ENCODE assay signal across 20 cellular contexts in genomic region chr2:47187124-47187523, GRCh38. TPM values are rescaled to one million over a fixed set of nuclear protein-coding genes. Genes with fewer than 3 reads are reported as not detected.
A peak's percentile ranks its signal among the peaks of the same experiment; 100 is the strongest.
DNase-seq lines count a peak whose midpoint lies in the region; FAIRE-seq and TF ChIP-seq lines count a peak whose summit lies in the region.
"Had no signal": no experiment of that assay in that cellular context is flagged by ENCODE, and none has a peak within 500 bp of the region (broad histone marks: within the 10 kb centered on the region; RNA-seq: fewer than 3 reads in every experiment).

No MANE protein-coding gene starts in this region.

- no peak overlapping the region for H3K27ac Mint-ChIP-seq in CD4-positive, alpha-beta memory T cell

- H3K27me3 ChIP-seq in smooth muscle cell (ENCODE audit: low read depth), result no peaks in the 10 kb centered on the region
- no peaks in the 10 kb centered on the region for H3K27me3 ChIP-seq in CD4-positive, alpha-beta memory T cell (ENCODE audit: insufficient read depth, low read length)
- H3K27me3 ChIP-seq: BLaER1, MG63 had no signal

- H3K9ac ChIP-seq in SK-N-MC (ENCODE audit: insufficient read length) (peak overlapping the region; percentile 19), smooth muscle cell (ENCODE audit: low read depth) (no peak overlapping the region)
- H3K9ac ChIP-seq: BLaER1 had no signal

- peak overlapping the region; percentile 16 for H3K4me2 ChIP-seq in smooth muscle cell
- H3K4me2 ChIP-seq: BLaER1 had no signal

- no peaks in the 10 kb centered on the region for H3K4me1 Mint-ChIP-seq in CD4-positive, alpha-beta memory T cell
- H3K4me1 Mint-ChIP-seq: CD8-positive, alpha-beta memory T cell had no signal

- FAIRE-seq in D721Med (lab: Jason Lieb, UNC), result no peak
- FAIRE-seq: HepG2 had no signal

- no peaks in the 10 kb centered on the region for H4K20me1 ChIP-seq in smooth muscle cell (ENCODE audit: low read depth)
- H4K20me1 ChIP-seq: BLaER1 had no signal

- H3K36me3 Mint-ChIP-seq in CD4-positive, alpha-beta memory T cell, result no peaks in the 10 kb centered on the region

- H3K27me3 Mint-ChIP-seq in CD4-positive, alpha-beta memory T cell, result peaks cover 3 to 6% of the 10 kb centered on the region in 2 donors

- H3K36me3 ChIP-seq in SK-N-MC (ENCODE audit: insufficient read depth, low read length) (no peaks in the 10 kb centered on the region), smooth muscle cell (ENCODE audit: low read depth) (no peaks in the 10 kb centered on the region)
- no peaks in the 10 kb centered on the region for H3K36me3 ChIP-seq in CD4-positive, alpha-beta memory T cell (ENCODE audit: insufficient read depth, low read length)
- H3K36me3 ChIP-seq: BLaER1, MG63 had no signal

- TF ChIP-seq CTCF in smooth muscle cell (IDR thresholded peaks at IDR 0.05; ENCODE audit: borderline replicate concordance, insufficient read depth, poor library complexity, severe bottlenecking), result no peak
- no peak for TF ChIP-seq CTCF in D721Med (IDR thresholded peaks at IDR 0.05; ENCODE audit: insufficient read depth, missing control alignments)

- peaks cover 37% of the 10 kb centered on the region for H3K4me1 ChIP-seq in smooth muscle cell (ENCODE audit: low read depth)
- no peaks in the 10 kb centered on the region for H3K4me1 ChIP-seq in CD4-positive, alpha-beta memory T cell (ENCODE audit: insufficient read depth, low read length)
- H3K4me1 ChIP-seq: BLaER1 had no signal

- H3K79me2 ChIP-seq in smooth muscle cell (ENCODE audit: low read depth), result no peaks in the 10 kb centered on the region

- POLR2A ChIA-PET in CD4-positive, alpha-beta memory T cell (lab: Charles Lee; ENCODE audit: partially characterized antibody), result no interaction called here

- H3K4me3 ChIP-seq in SK-N-MC (no peak overlapping the region), smooth muscle cell (no peak overlapping the region)
- H3K4me3 ChIP-seq in CD4-positive, alpha-beta memory T cell (ENCODE audit: low read length in 2 of 2), result no peak overlapping the region
- H3K4me3 ChIP-seq: BLaER1, MG63 had no signal

- CTCF ChIA-PET in CD4-positive, alpha-beta memory T cell (lab: Charles Lee; ENCODE audit: partially characterized antibody), result no interaction called here

- H3K27ac ChIP-seq in SK-N-MC, result no peak overlapping the region
- no peak overlapping the region for H3K27ac ChIP-seq in smooth muscle cell (ENCODE audit: low read depth)
- no peak overlapping the region for H3K27ac ChIP-seq in CD4-positive, alpha-beta memory T cell (ENCODE audit: low read depth, low read length)
- H3K27ac ChIP-seq: 22Rv1, BLaER1 had no signal

- no peaks in the 10 kb centered on the region for H3K9me3 ChIP-seq in SK-N-MC (ENCODE audit: low read depth, low read length)
- H3K9me3 ChIP-seq in smooth muscle cell (replicated peaks; ENCODE audit: low read depth), result no peaks in the 10 kb centered on the region
- no peaks in the 10 kb centered on the region for H3K9me3 ChIP-seq in CD4-positive, alpha-beta memory T cell (ENCODE audit: control insufficient read depth in 1 of 2, low read length in 2 of 2)
- H3K9me3 ChIP-seq: BLaER1, MG63 had no signal

- 50% methylated on average over 4 of the region's 4 CpGs for WGBS in smooth muscle cell (ENCODE audit: low lambda C conversion rate)

- H3K4me3 Mint-ChIP-seq in CD4-positive, alpha-beta memory T cell, result no peak overlapping the region
- H3K4me3 Mint-ChIP-seq: CD8-positive, alpha-beta memory T cell; H9 had no signal

- intact Hi-C loops in CD4-positive, alpha-beta memory T cell (cut with micrococcal nuclease), result no loop called here

- peak; percentile 13 for DNase-seq in NCI-H2227 (lab: John Stamatoyannopoulos, UW; ENCODE audit: unreplicated experiment)
- DNase-seq in NCI-H2227 treated with DMSO at 0.1 percent for 48 hours (lab: John Stamatoyannopoulos, UW), result no peak
- no peak for DNase-seq in SK-N-MC (ENCODE audit: low read depth, low spot score)
- peak; percentile 42 for DNase-seq in islet precursor cell
- no peak for DNase-seq in smooth muscle cell (lab: John Stamatoyannopoulos, UW; ENCODE audit: unreplicated experiment)
- DNase-seq in LoVo (ENCODE audit: low spot score), result no peak
- DNase-seq in D721Med (ENCODE audit: insufficient read length, low spot score), result no peak
- DNase-seq in CD4-positive, alpha-beta memory T cell, result no peak
- DNase-seq: CD8-positive, alpha-beta memory T cell; DMS79 treated with DMSO at 0.1 percent for 48 hours; H9; MG63; NCI-H1092; NCI-H1436 treated with DMSO at 0.1 percent for 48 hours; NCI-H2029; NCI-H446; Right ventricle myocardium superior had no signal

- H2AFZ ChIP-seq in smooth muscle cell (ENCODE audit: low read depth), result no peak overlapping the region

- H3F3A ChIP-seq in smooth muscle cell (ENCODE audit: low read depth), result peaks cover 12% of the 10 kb centered on the region

- H3K9me3 Mint-ChIP-seq in CD4-positive, alpha-beta memory T cell, result no peaks in the 10 kb centered on the region
- H3K9me3 Mint-ChIP-seq: CD8-positive, alpha-beta memory T cell; H9 had no signal

RNA-seq across cellular contexts. Expression of gene CALM2, which starts 10.8 kb away (rescaled TPM):
- 937 and 981 TPM in 2 replicates for total RNA-seq in smooth muscle cell
- polyA plus RNA-seq in smooth muscle cell, result 930 and 1,035 TPM in 2 replicates
- total RNA-seq in CD4-positive, alpha-beta memory T cell, result 100 to 1,000 TPM; 276 to 293 TPM
- polyA plus RNA-seq in CD4-positive, alpha-beta memory T cell, result 1,000 to 10,000 TPM in 1 of 2 donors, 100 to 1,000 TPM in 1; 804 to 1,411 TPM

RNA-seq across cellular contexts. Expression of gene STPG4, which starts 32.0 kb away (rescaled TPM):
- total RNA-seq in smooth muscle cell, result 0.36 and 0.54 TPM in 2 replicates
- 1.9 TPM in 1 of 2 replicates, not detected in the other for polyA plus RNA-seq in smooth muscle cell
- under 1 TPM; 0.58 to 0.72 TPM for total RNA-seq in CD4-positive, alpha-beta memory T cell
- polyA plus RNA-seq in CD4-positive, alpha-beta memory T cell, result not detected
- total RNA-seq: CD8-positive, alpha-beta memory T cell; Right ventricle myocardium superior had no signal
- polyA plus RNA-seq: CD8-positive, alpha-beta memory T cell had no signal

Comparison
In these comparisons a context has a peak if more than half of its experiments do, and no peak if none do; other contexts are left out.
1. DNase-seq: peak in NCI-H2227 (single experiment) and islet precursor cell (single experiment); none in NCI-H2227 treated with DMSO at 0.1 percent for 48 hours (single experiment), SK-N-MC (single experiment), smooth muscle cell (single experiment), LoVo (single experiment), D721Med (single experiment) and CD4-positive, alpha-beta memory T cell (0 of 5).